Comparison of ENCODE assay signal across 9 cellular contexts in the genomic region with DNA sequence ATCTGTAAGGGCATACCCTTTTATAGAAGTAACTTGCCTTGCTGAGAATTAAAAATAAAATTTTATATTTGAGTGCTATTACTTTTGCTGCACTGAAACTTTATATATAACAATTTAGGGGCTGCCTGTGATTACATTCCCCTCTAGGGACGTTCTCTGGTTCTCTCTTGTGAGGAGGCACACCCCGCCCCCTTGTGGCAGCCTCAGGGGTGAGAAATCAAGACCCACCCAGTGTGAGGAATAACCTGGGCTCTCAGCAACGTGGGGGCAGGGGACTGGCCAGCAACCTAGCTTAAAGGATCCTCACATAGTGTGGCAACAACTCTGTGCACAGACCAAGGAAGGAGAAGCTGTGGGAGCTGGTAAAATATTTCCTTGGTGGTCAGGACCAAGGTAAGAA. TPM values are rescaled to one million over a fixed set of nuclear protein-coding genes. Genes with fewer than 3 reads are reported as not detected.
DNase-seq lines count a peak whose midpoint lies in the region; TF ChIP-seq lines count a peak whose summit lies in the region.
"Had no signal": no experiment of that assay in that cellular context is flagged by ENCODE, and none has a peak within 500 bp of the region (broad histone marks: within the 10 kb centered on the region; RNA-seq: fewer than 3 reads in every experiment).

No MANE protein-coding gene starts in this region.

- H3K27ac ChIP-seq in OCI-LY3 (ENCODE audit: low read length) (no peak overlapping the region), osteoblast (ENCODE audit: low read depth, low read length) (no peak overlapping the region)

- no peaks in the 10 kb centered on the region for H3K79me2 ChIP-seq in OCI-LY3 (ENCODE audit: low read length)
- H3K79me2 ChIP-seq in osteoblast (ENCODE audit: insufficient read depth, low read length) = no peaks in the 10 kb centered on the region

- H3K27me3 ChIP-seq in OCI-LY3 (ENCODE audit: low read depth, low read length) (no peaks in the 10 kb centered on the region), osteoblast (ENCODE audit: insufficient read depth, low read length) (no peaks in the 10 kb centered on the region)

- H3K36me3 ChIP-seq in OCI-LY3 (replicated peaks; ENCODE audit: low read depth, low read length) = no peaks in the 10 kb centered on the region
- H3K36me3 ChIP-seq in osteoblast (ENCODE audit: insufficient read depth, low read length) = no peaks in the 10 kb centered on the region

- DNase-seq in DMS 273 (lab: John Stamatoyannopoulos, UW; ENCODE audit: unreplicated experiment) (peak; percentile 61), DMS 273 treated with DMSO at 0.1 percent for 48 hours (lab: John Stamatoyannopoulos, UW) (no peak), osteoblast (ENCODE audit: insufficient read length, low spot score, missing footprints) (no peak), GM19240 (ENCODE audit: insufficient read length, low spot score) (no peak), hepatic stellate cell (ENCODE audit: low spot score) (no peak), NCI-H146 (lab: John Stamatoyannopoulos, UW) (no peak)
- peak; percentile 18 for DNase-seq in activated naive CD8-positive, alpha-beta T cell treated with anti-CD3 and anti-CD28 coated beads, Interleukin-2, amount 50 U/mL, for 16 hours (ENCODE audit: low read depth, low spot score)

- H3K9ac ChIP-seq in OCI-LY3 (ENCODE audit: low read length) = no peak overlapping the region

- no peaks in the 10 kb centered on the region for H3K9me3 ChIP-seq in OCI-LY3 (ENCODE audit: insufficient read depth, low read length)
- no peaks in the 10 kb centered on the region for H3K9me3 ChIP-seq in osteoblast (ENCODE audit: low read depth, low read length)

- H3K4me1 ChIP-seq in OCI-LY3 (ENCODE audit: low read length) (peaks cover 24% of the 10 kb centered on the region), osteoblast (ENCODE audit: insufficient read depth, low read length) (no peaks in the 10 kb centered on the region)

- H4K20me1 ChIP-seq in OCI-LY3 (ENCODE audit: insufficient read depth, low read length) = no peaks in the 10 kb centered on the region
- no peaks in the 10 kb centered on the region for H4K20me1 ChIP-seq in osteoblast (ENCODE audit: insufficient read depth, low read length)

- peak; percentile 57 for TF ChIP-seq CTCF in OCI-LY3 (IDR thresholded peaks at IDR 0.05; ENCODE audit: low read depth, low read length)
- peak; percentile 23 for TF ChIP-seq CTCF in osteoblast (IDR thresholded peaks at IDR 0.05; ENCODE audit: extremely low read depth, low read depth, low read length)

- H3K4me3 ChIP-seq in OCI-LY3 (ENCODE audit: low read length) (no peak overlapping the region), osteoblast (ENCODE audit: insufficient read depth, low read length) (no peak overlapping the region)

- H2AFZ ChIP-seq in OCI-LY3 (ENCODE audit: low read depth, low read length) = no peak overlapping the region
- H2AFZ ChIP-seq in osteoblast (ENCODE audit: low read length) = no peak overlapping the region

- peak overlapping the region; percentile 22 for H3K4me2 ChIP-seq in OCI-LY3 (ENCODE audit: low read length)
- H3K4me2 ChIP-seq in osteoblast (ENCODE audit: insufficient read depth, low read length) = no peak overlapping the region

RNA-seq across cellular contexts. Expression of gene MAGEA9, which starts 43.7 kb away (rescaled TPM):
- total RNA-seq in osteoblast = not detected in 2 replicates
- total RNA-seq: T-helper 17 cell had no signal

RNA-seq across cellular contexts. Expression of gene HSFX1, which starts 51.6 kb away (rescaled TPM):
- 0.36 and 0.59 TPM in 2 replicates for total RNA-seq in osteoblast

RNA-seq across cellular contexts. Expression of gene MAGEA8, which starts 55.6 kb away (rescaled TPM):
- total RNA-seq in osteoblast = not detected in 2 replicates
- total RNA-seq: T-helper 17 cell had no signal

Comparison
In these comparisons a context has a peak if more than half of its experiments do, and no peak if none do; other contexts are left out.
1. DNase-seq: peak in DMS 273 (single experiment) and activated naive CD8-positive, alpha-beta T cell treated with anti-CD3 and anti-CD28 coated beads, Interleukin-2, amount 50 U/mL, for 16 hours (single experiment); none in DMS 273 treated with DMSO at 0.1 percent for 48 hours (single experiment), osteoblast (single experiment), GM19240 (single experiment), hepatic stellate cell (single experiment) and NCI-H146 (single experiment).